In genomic region chr19:49387936-49388372, GRCh38 we compare ENCODE assay signal across 9 cellular contexts. TPM values are rescaled to one million over a fixed set of nuclear protein-coding genes. Genes with fewer than 3 reads are reported as not detected.
DNase-seq lines count a peak whose midpoint lies in the region; ATAC-seq and TF ChIP-seq lines count a peak whose summit lies in the region.
"Had no signal": no experiment of that assay in that cellular context is flagged by ENCODE, and none has a peak within 500 bp of the region (broad histone marks: within the 10 kb centered on the region; RNA-seq: fewer than 3 reads in every experiment).

Gene KASH5, plus strand, starts transcription at chr19:49388249. Its CDS starts 2,635 bp downstream, at chr19:49390884.

- H3K27ac ChIP-seq in lung (ENCODE audit: low read depth in 1 of 2, low read length in 1 of 2), result no peak within 1 kb of the TSS

- H3K4me3 ChIP-seq in H7 (ENCODE audit: insufficient read depth, low read depth, low read length) (no peak within 1 kb of the TSS), lung (peak within 1 kb of the TSS; percentile 3)

- peak within 1 kb of the TSS; percentile 17 for H3K27ac Mint-ChIP-seq in T-helper 17 cell

- peak; percentile 55 for DNase-seq in H7
- DNase-seq in T-helper 17 cell, result peak; percentile 65 to 77 (median 76)
- peak; percentile 52 for DNase-seq in amniotic epithelial cell (ENCODE audit: low read depth)
- peak; percentile 87 for DNase-seq in lung (ENCODE audit: low spot score)
- peak; percentile 60 to 77 for DNase-seq in stimulated activated CD8-positive, alpha-beta memory T cell treated with anti-CD3 and anti-CD28 coated beads, Interleukin-7, amount 100 ng/mL, for 1 hour (ENCODE audit: low read depth in 2 of 2)

- WGBS in lung, 2 donors, result 34 to 53% methylated on average over 39 to 40 of the region's 40 CpGs

- no peaks in the 10 kb centered on the region for H3K4me1 ChIP-seq in lung (ENCODE audit: control insufficient read depth in 2 of 2, insufficient read depth in 2 of 2, low read length in 2 of 2)

- H3K9me3 ChIP-seq in T-helper 17 cell (ENCODE audit: control insufficient read depth, low read length, poor library complexity, severe bottlenecking), result no peaks in the 10 kb centered on the region
- peaks cover 0 to 2% of the 10 kb centered on the region in 2 donors for H3K9me3 ChIP-seq in lung (ENCODE audit: control insufficient read depth in 2 of 2, insufficient read depth in 1 of 2, low read length in 1 of 2)

- no peaks in the 10 kb centered on the region for H3K36me3 Mint-ChIP-seq in T-helper 17 cell (ENCODE audit: low read depth)

- ATAC-seq in T-helper 17 cell (peak; percentile 74), lung (ENCODE audit: insufficient read depth, low FRiP score) (peak; percentile 64), GM18870 (IDR thresholded peaks at IDR 0.05; ENCODE audit: unreplicated experiment) (no peak), HG02884 (IDR thresholded peaks at IDR 0.05; ENCODE audit: unreplicated experiment) (no peak), HG03097 (IDR thresholded peaks at IDR 0.05; ENCODE audit: low FRiP score, unreplicated experiment) (no peak)

- H3K36me3 ChIP-seq in H7 (replicated peaks; ENCODE audit: control insufficient read depth, insufficient read depth, low read length) (no peaks in the 10 kb centered on the region), lung (ENCODE audit: control insufficient read depth in 2 of 2, insufficient read depth in 2 of 2, low read length in 2 of 2) (no peaks in the 10 kb centered on the region)

- H3K27me3 ChIP-seq in H7 (ENCODE audit: control insufficient read depth, insufficient read depth, low read length) (no peaks in the 10 kb centered on the region; the same call in 1 of the 2 replicates), lung (ENCODE audit: control insufficient read depth, insufficient read depth) (no peaks in the 10 kb centered on the region)

- peak within 1 kb of the TSS; percentile 41 for H3K4me3 Mint-ChIP-seq in T-helper 17 cell

- H3K27me3 Mint-ChIP-seq in T-helper 17 cell, result no peaks in the 10 kb centered on the region

- peaks cover 11% of the 10 kb centered on the region for H3K4me1 Mint-ChIP-seq in T-helper 17 cell

- no peak for TF ChIP-seq CTCF in lung (IDR thresholded peaks at IDR 0.05; ENCODE audit: control extremely low read depth, extremely low read depth)

RNA-seq across cellular contexts. Expression of gene KASH5, which starts in this region (rescaled TPM):
- 0.21 and 0.26 TPM in 2 replicates for total RNA-seq in H7 (2014; rRNA removed; shearing (Covaris generic))
- total RNA-seq in T-helper 17 cell, result under 1 TPM in 1 of 2 donors, not detected in 1; 0.86 TPM
- 1 to 10 TPM in 1 of 2 donors, not detected in 1; 2.9 TPM for total RNA-seq in lung
- polyA plus RNA-seq in lung, result 1 to 10 TPM in 1 of 2 donors, under 1 TPM in 1; 0.52 to 1.5 TPM
- total RNA-seq: NCI-H460 had no signal

Comparison
In these comparisons a context has a peak if more than half of its experiments do, and no peak if none do; other contexts are left out.
1. Peak in DNase-seq in H7; RNA of the gene not detected or under 1 TPM.
2. Peak in DNase-seq and ATAC-seq in T-helper 17 cell; RNA of the gene not detected or under 1 TPM.